In the genomic region with DNA sequence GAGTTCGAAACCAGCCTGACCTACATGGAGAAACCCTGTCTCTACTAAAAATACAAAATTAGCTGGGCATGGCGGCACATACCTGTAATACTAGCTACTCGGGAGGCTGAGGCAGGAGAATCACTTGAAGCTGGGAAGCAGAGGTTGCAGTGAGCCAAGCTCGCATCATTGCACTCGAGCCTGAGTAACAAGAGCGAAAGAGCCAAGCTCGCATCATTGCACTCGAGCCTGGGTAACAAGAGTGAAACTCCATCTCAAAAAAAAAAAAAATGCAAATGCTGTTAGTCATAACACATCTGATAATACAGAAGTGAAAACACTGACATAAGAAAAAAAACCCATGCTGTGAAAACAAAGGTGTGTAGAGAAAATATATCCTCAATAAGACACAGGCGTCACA, we compare ENCODE assay signal across 8 cellular contexts.
DNase-seq lines count a peak whose midpoint lies in the region; ATAC-seq, FAIRE-seq and TF ChIP-seq lines count a peak whose summit lies in the region.
"Not testable (repeated sequence)": the region's sequence is repeated elsewhere in the genome, so short reads cannot be mapped to it uniquely, and the experiment has no call there.

No MANE protein-coding gene starts in this region.

- DNase-seq in GM12865 (ENCODE audit: low read depth) (peak; percentile 79), RCC 7860 (ENCODE audit: low spot score) (peak; percentile 30), mammary epithelial cell (peak; percentile 31)

- dilution Hi-C loops in mammary epithelial cell (cut with HindIII; ENCODE audit: low sequenced_read_pairs), result not testable (repeated sequence)

- intact Hi-C loops in mammary epithelial cell (cut with micrococcal nuclease), result not testable (repeated sequence)

- BruUV-seq in mammary epithelial cell (replicated peaks; lab: Mats Ljungman, UMichigan), result not testable (repeated sequence)

- TF ChIP-seq CTCF in GM12865 (IDR thresholded peaks at IDR 0.05; ENCODE audit: insufficient read depth, low read depth, low read length, missing control alignments); mammary epithelial cell (conservative IDR thresholded peaks at IDR 0.05 in 1 of 2, IDR thresholded peaks at IDR 0.05 in 1 of 2; ENCODE audit: extremely low read depth in 1 of 2, insufficient read depth in 1 of 2, low read depth in 1 of 2, low read length in 2 of 2): not testable (repeated sequence)

- not testable (repeated sequence) for FAIRE-seq in RCC 7860 (lab: Jason Lieb, UNC)

- in situ Hi-C loops in mammary epithelial cell (cut with MboI; ENCODE audit: low sequenced_read_pairs in 2 of 2), result not testable (repeated sequence)

- H3K27me3 ChIP-seq in mammary epithelial cell (ENCODE audit: insufficient read depth, low read length), result not testable (repeated sequence)

- not testable (repeated sequence) for H3K9ac ChIP-seq in mammary epithelial cell (ENCODE audit: insufficient read depth, low read length)

- H3K9me3 Mint-ChIP-seq in stimulated activated memory B cell treated with anti-CD40 and anti-IgM and Interleukin-4, amounts not matched to agents 10 μg/mL and 1 μg/mL and 100 μg/mL, for 72 hours, result not testable (repeated sequence)

- peaks cover 39% of the 10 kb centered on the region for H3K4me1 Mint-ChIP-seq in stimulated activated memory B cell treated with anti-CD40 and anti-IgM and Interleukin-4, amounts not matched to agents 10 μg/mL and 1 μg/mL and 100 μg/mL, for 72 hours

- H3K36me3 ChIP-seq in mammary epithelial cell (ENCODE audit: insufficient read depth, low read length), result not testable (repeated sequence)

- WGBS in mammary epithelial cell (ENCODE audit: low coverage, missing lambda C conversion rate), result 95% methylated on average over 9 of the region's 9 CpGs

- not testable (repeated sequence) for H3K36me3 Mint-ChIP-seq in stimulated activated memory B cell treated with anti-CD40 and anti-IgM and Interleukin-4, amounts not matched to agents 10 μg/mL and 1 μg/mL and 100 μg/mL, for 72 hours

- H3K4me3 ChIP-seq in GM12865 (ENCODE audit: low read depth, low read length); mammary epithelial cell (replicated peaks in 1 of 3; ENCODE audit: insufficient read depth in 1 of 3, low read depth in 2 of 3, low read length in 3 of 3): not testable (repeated sequence)

- H3K4me3 Mint-ChIP-seq in stimulated activated memory B cell treated with anti-CD40 and anti-IgM and Interleukin-4, amounts not matched to agents 10 μg/mL and 1 μg/mL and 100 μg/mL, for 72 hours, result peak overlapping the region; percentile 99

- ATAC-seq in GM19035 (IDR thresholded peaks at IDR 0.05; ENCODE audit: unreplicated experiment) (peak; percentile 100), GM21528 (IDR thresholded peaks at IDR 0.05; ENCODE audit: low FRiP score, unreplicated experiment) (peak; percentile 99), HG02938 (IDR thresholded peaks at IDR 0.05; ENCODE audit: unreplicated experiment) (peak; percentile 98), HG03432 (IDR thresholded peaks at IDR 0.05; ENCODE audit: unreplicated experiment) (peak; percentile 100)
- ATAC-seq in stimulated activated memory B cell treated with anti-CD40 and anti-IgM and Interleukin-4, amounts not matched to agents 10 μg/mL and 1 μg/mL and 100 μg/mL, for 72 hours, result peak; percentile 97

- not testable (repeated sequence) for H2AFZ ChIP-seq in mammary epithelial cell (ENCODE audit: low read depth, low read length)

- H3K27me3 Mint-ChIP-seq in stimulated activated memory B cell treated with anti-CD40 and anti-IgM and Interleukin-4, amounts not matched to agents 10 μg/mL and 1 μg/mL and 100 μg/mL, for 72 hours, result not testable (repeated sequence)

- H3K79me2 ChIP-seq in mammary epithelial cell (ENCODE audit: insufficient read depth, low read length), result peaks cover 19% of the 10 kb centered on the region

- not testable (repeated sequence) for H3K4me2 ChIP-seq in mammary epithelial cell (ENCODE audit: insufficient read depth, low read depth, low read length)

- peak overlapping the region; percentile 96 for H3K27ac Mint-ChIP-seq in stimulated activated memory B cell treated with anti-CD40 and anti-IgM and Interleukin-4, amounts not matched to agents 10 μg/mL and 1 μg/mL and 100 μg/mL, for 72 hours

- H4K20me1 ChIP-seq in mammary epithelial cell (ENCODE audit: insufficient read depth, low read length), result not testable (repeated sequence)

- not testable (repeated sequence) for H3K9me3 ChIP-seq in mammary epithelial cell (replicated peaks; ENCODE audit: insufficient read depth, low read length)

- not testable (repeated sequence) for H3K27ac ChIP-seq in mammary epithelial cell (ENCODE audit: insufficient read depth, low read depth, low read length)

- CTCF ChIA-PET in mammary epithelial cell (lab: Charles Lee; ENCODE audit: low non-redundant PET), result not testable (repeated sequence)

- not testable (repeated sequence) for H3K4me1 ChIP-seq in mammary epithelial cell (ENCODE audit: insufficient read depth, low read length)
